In genomic region chr7:22137026-22137425, GRCh38 we compare ENCODE assay signal across 20 cellular contexts.
A peak's percentile ranks its signal among the peaks of the same experiment; 100 is the strongest.
DNase-seq lines count a peak whose midpoint lies in the region; ATAC-seq and FAIRE-seq lines count a peak whose summit lies in the region.
"Had no signal": no experiment of that assay in that cellular context is flagged by ENCODE, and none has a peak within 500 bp of the region (broad histone marks: within the 10 kb centered on the region; RNA-seq: fewer than 3 reads in every experiment).

No MANE protein-coding gene starts in this region.

- H3F3A ChIP-seq in GM23248 (ENCODE audit: insufficient read depth) = peaks cover 22% of the 10 kb centered on the region

- H2AFZ ChIP-seq in GM23248 = 0 out of 2 replicates have a peak overlapping the region, but pooled peaks have one; percentile 22

- no peaks in the 10 kb centered on the region for H3K9me2 ChIP-seq in GM23248 (ENCODE audit: insufficient read depth)

- no peaks in the 10 kb centered on the region for H4K20me1 ChIP-seq in GM23248 (ENCODE audit: insufficient read depth)

- no peak overlapping the region for H3K9ac ChIP-seq in GM23248

- no peaks in the 10 kb centered on the region for H3K9me3 ChIP-seq in GM23248 (ENCODE audit: low read depth)
- H3K9me3 ChIP-seq: left lung, tibial artery had no signal

- FAIRE-seq in RCC 7860 (lab: Jason Lieb, UNC) = no peak

- H3K27ac ChIP-seq in GM23248 = peak overlapping the region; percentile 78
- H3K27ac ChIP-seq: coronary artery, left lung, skin epidermis had no signal

- peak; percentile 64 for DNase-seq in GM23248
- DNase-seq in astrocyte of the hippocampus (ENCODE audit: low read depth, low spot score) = peak; percentile 66
- peak; percentile 8 for DNase-seq in hepatic stellate cell (ENCODE audit: low spot score)
- DNase-seq in RCC 7860 (ENCODE audit: low spot score) = no peak
- DNase-seq in DMS153 treated with DMSO at 0.1 percent for 48 hours (lab: John Stamatoyannopoulos, UW; ENCODE audit: unreplicated experiment) = no peak
- DNase-seq: activated CD4-positive, alpha-beta memory T cell treated with anti-CD3 and anti-CD28 coated beads for 36 hours; amygdala; CD4-positive, alpha-beta memory T cell; DND-41; hypothalamus; KBM-7; left lung; NCI-H1092 treated with DMSO at 0.1 percent for 48 hours; tibial artery had no signal

- WGBS in GM23248 (ENCODE audit: low coverage in 1 of 2, low lambda C conversion rate in 2 of 2, missing lambda C conversion rate in 2 of 2), 2 experiments = 36 to 54% methylated on average over 2 of the region's 2 CpGs

- in situ Hi-C loops in GM23248 (cut with MboI) = no loop called here

- 0 out of 2 replicates have a peak overlapping the region, but pooled peaks have one; percentile 15 for H3K4me3 ChIP-seq in GM23248
- H3K4me3 ChIP-seq: coronary artery, left lung, skin epidermis, tibial artery had no signal

- no peaks in the 10 kb centered on the region for H3K79me2 ChIP-seq in GM23248 (ENCODE audit: insufficient read depth)

- H3K4me2 ChIP-seq in GM23248 (ENCODE audit: unreplicated experiment) = peak overlapping the region; percentile 33

- peaks cover 17% of the 10 kb centered on the region for H3K4me1 ChIP-seq in GM23248 (ENCODE audit: insufficient read depth)
- H3K4me1 ChIP-seq: left lung had no signal

- no peaks in the 10 kb centered on the region for H3K27me3 ChIP-seq in GM23248 (replicated peaks; ENCODE audit: insufficient read depth)
- H3K27me3 ChIP-seq: left lung, tibial artery had no signal

- H3K36me3 ChIP-seq in GM23248 (ENCODE audit: low read depth) = no peaks in the 10 kb centered on the region

- ATAC-seq in GM18520 (IDR thresholded peaks at IDR 0.05; ENCODE audit: unreplicated experiment) (no peak), GM21723 (IDR thresholded peaks at IDR 0.05; ENCODE audit: unreplicated experiment) (no peak)
- ATAC-seq: esophagus mucosa, Panc1 had no signal

Comparison
In these comparisons a context has a peak if more than half of its experiments do, and no peak if none do; other contexts are left out.
1. DNase-seq: peak in GM23248 (single experiment), astrocyte of the hippocampus (single experiment) and hepatic stellate cell (single experiment); none in RCC 7860 (single experiment) and DMS153 treated with DMSO at 0.1 percent for 48 hours (single experiment).